18 cellular contexts compared by ENCODE assay signal in the genomic region with DNA sequence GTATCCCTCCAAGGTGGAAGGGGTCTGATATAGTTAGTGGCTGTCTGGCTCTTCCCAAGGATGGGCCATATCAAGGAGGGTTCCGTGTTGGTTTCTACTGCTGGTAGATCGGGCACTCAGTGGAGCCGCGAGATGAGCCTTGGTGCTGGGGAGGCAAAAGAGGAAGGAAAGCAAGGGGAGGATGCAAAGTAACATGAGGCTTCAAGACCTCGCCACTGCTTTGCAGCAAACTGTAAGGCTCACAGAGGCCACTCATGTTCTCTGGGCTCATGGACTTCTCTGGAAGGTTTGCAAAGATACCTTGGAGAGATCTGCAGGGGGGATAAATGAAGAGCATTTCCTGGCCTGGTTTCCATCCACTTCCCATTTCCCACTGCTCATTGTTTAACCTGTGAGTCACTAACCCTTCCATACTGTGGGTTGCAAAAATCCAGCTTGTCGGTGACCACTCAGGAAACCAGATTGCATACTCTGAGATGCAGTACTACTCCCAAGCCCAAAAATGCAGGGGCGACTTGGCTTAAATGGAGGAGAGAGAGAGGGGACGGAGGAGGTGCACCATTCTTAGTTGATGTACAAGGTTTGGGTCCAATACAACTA. TPM values are rescaled to one million over a fixed set of nuclear protein-coding genes. Genes with fewer than 3 reads are reported as not detected.
A peak's percentile ranks its signal among the peaks of the same experiment; 100 is the strongest.
DNase-seq lines count a peak whose midpoint lies in the region; ATAC-seq, FAIRE-seq and TF ChIP-seq lines count a peak whose summit lies in the region.
"Had no signal": no experiment of that assay in that cellular context is flagged by ENCODE, and none has a peak within 500 bp of the region (broad histone marks: within the 10 kb centered on the region; RNA-seq: fewer than 3 reads in every experiment).

No MANE protein-coding gene starts in this region.

- no peak for TF ChIP-seq EP300 in stomach (IDR thresholded peaks at IDR 0.05)

- no peak overlapping the region for H3K9ac ChIP-seq in astrocyte (ENCODE audit: low read length)

- peak overlapping the region; percentile 68 for H3K4me2 ChIP-seq in astrocyte (ENCODE audit: low read length)

- H3K9me3 Mint-ChIP-seq in astrocyte (ENCODE audit: unreplicated experiment), result no peaks in the 10 kb centered on the region
- H3K9me3 Mint-ChIP-seq: HFFc6 had no signal

- DNase-seq in D341Med (ENCODE audit: low spot score), result peak; percentile 2
- peak; percentile 63 for DNase-seq in LHCN-M2 (ENCODE audit: low read depth)
- DNase-seq in astrocyte (ENCODE audit: low read depth), result peak; percentile 83
- peak; percentile 1 for DNase-seq in glomerular visceral epithelial cell (ENCODE audit: extremely low spot score)
- no peak for DNase-seq in adrenal gland
- DNase-seq in stomach, result no peak
- DNase-seq: activated CD8-positive, alpha-beta memory T cell treated with anti-CD3 and anti-CD28 coated beads, Interleukin-2, amount 10 ng/mL, durations not matched to agents 7 days and 5 days; activated naive CD4-positive, alpha-beta T cell treated with Interleukin-2 at 50 U/mL for 16 hours; DND-41; HFFc6; left cardiac atrium; NCI-H1092 had no signal

- no peak for FAIRE-seq in astrocyte (lab: Jason Lieb, UNC)
- FAIRE-seq: GM12892 had no signal

- H3K9me3 ChIP-seq in astrocyte (ENCODE audit: insufficient read depth, low read depth, low read length), result no peaks in the 10 kb centered on the region
- H3K9me3 ChIP-seq in adrenal gland (replicated peaks in 1 of 3), result no peaks in the 10 kb centered on the region
- H3K9me3 ChIP-seq in stomach, result peaks cover 0 to 4% (median 0%) of the 10 kb centered on the region in 4 donors
- H3K9me3 ChIP-seq: psoas muscle, SJSA1 had no signal

- no peak overlapping the region for H2AFZ ChIP-seq in astrocyte (ENCODE audit: low read depth, low read length)

- H3K4me3 Mint-ChIP-seq in astrocyte (ENCODE audit: unreplicated experiment), result peak overlapping the region; percentile 43
- H3K4me3 Mint-ChIP-seq: activated CD8-positive, alpha-beta memory T cell treated with anti-CD3 and anti-CD28 coated beads, Interleukin-2, amount 10 ng/mL, durations not matched to agents 7 days and 5 days; HFFc6 had no signal

- peak overlapping the region; percentile 3 for H3K4me3 ChIP-seq in astrocyte (ENCODE audit: insufficient read depth, low read depth, low read length)
- no peak overlapping the region for H3K4me3 ChIP-seq in adrenal gland
- no peak overlapping the region for H3K4me3 ChIP-seq in stomach
- H3K4me3 ChIP-seq: psoas muscle, SJSA1 had no signal

- H4K20me1 ChIP-seq in astrocyte (ENCODE audit: insufficient read depth, low read length), result no peaks in the 10 kb centered on the region

- H3K4me1 ChIP-seq in astrocyte (ENCODE audit: insufficient read depth, low read length) (peaks cover 21% of the 10 kb centered on the region), adrenal gland (replicated peaks in 1 of 2) (no peaks in the 10 kb centered on the region), stomach (no peaks in the 10 kb centered on the region)
- H3K4me1 ChIP-seq: psoas muscle, SJSA1 had no signal

- no peaks in the 10 kb centered on the region for H3K36me3 ChIP-seq in astrocyte (ENCODE audit: insufficient read depth, low read length)
- no peaks in the 10 kb centered on the region for H3K36me3 ChIP-seq in adrenal gland (replicated peaks in 1 of 2)
- no peaks in the 10 kb centered on the region for H3K36me3 ChIP-seq in stomach
- H3K36me3 ChIP-seq: SJSA1 had no signal

- peaks cover 21% of the 10 kb centered on the region for H3K4me1 Mint-ChIP-seq in astrocyte (ENCODE audit: low read depth, unreplicated experiment)
- H3K4me1 Mint-ChIP-seq: activated CD8-positive, alpha-beta memory T cell treated with anti-CD3 and anti-CD28 coated beads, Interleukin-2, amount 10 ng/mL, durations not matched to agents 7 days and 5 days had no signal

- H3K27me3 Mint-ChIP-seq in astrocyte (ENCODE audit: low read depth, unreplicated experiment), result no peaks in the 10 kb centered on the region
- H3K27me3 Mint-ChIP-seq: activated CD8-positive, alpha-beta memory T cell treated with anti-CD3 and anti-CD28 coated beads, Interleukin-2, amount 10 ng/mL, durations not matched to agents 7 days and 5 days had no signal

- H3K27ac ChIP-seq in astrocyte (ENCODE audit: low read depth, low read length), result no peak overlapping the region
- no peak overlapping the region for H3K27ac ChIP-seq in adrenal gland
- H3K27ac ChIP-seq in stomach, result no peak overlapping the region
- H3K27ac ChIP-seq: C4-2B, psoas muscle, SJSA1 had no signal

- intact Hi-C loops in adrenal gland (cut with DNase I), result no loop called here
- intact Hi-C loops in stomach (cut with DNase I; ENCODE audit: low total_unique reads), result no loop called here

- no peak for ATAC-seq in GM19467 (IDR thresholded peaks at IDR 0.05; ENCODE audit: unreplicated experiment)
- no peak for ATAC-seq in HG02840 (IDR thresholded peaks at IDR 0.05; ENCODE audit: low FRiP score, unreplicated experiment)
- ATAC-seq: activated CD8-positive, alpha-beta memory T cell treated with anti-CD3 and anti-CD28 coated beads, Interleukin-2, amount 10 ng/mL, durations not matched to agents 7 days and 5 days; left cardiac atrium; psoas muscle had no signal

- TF ChIP-seq CTCF in astrocyte (IDR thresholded peaks at IDR 0.05; ENCODE audit: insufficient read depth, low read depth, low read length), result no peak
- no peak for TF ChIP-seq CTCF in adrenal gland (IDR thresholded peaks at IDR 0.05)
- TF ChIP-seq CTCF in stomach (IDR thresholded peaks at IDR 0.05), result no peak

- 83 to 89% (median 86%) methylated on average over 8 of the region's 8 CpGs for WGBS in adrenal gland, 4 donors
- WGBS in stomach, 5 donors, result 77 to 88% (median 85%) methylated on average over 8 of the region's 8 CpGs

- H3K27ac Mint-ChIP-seq in astrocyte (ENCODE audit: unreplicated experiment), result peak overlapping the region; percentile 3
- H3K27ac Mint-ChIP-seq: activated CD8-positive, alpha-beta memory T cell treated with anti-CD3 and anti-CD28 coated beads, Interleukin-2, amount 10 ng/mL, durations not matched to agents 7 days and 5 days; HFFc6 had no signal

- H3K27me3 ChIP-seq in astrocyte (ENCODE audit: insufficient read depth, low read length), result no peaks in the 10 kb centered on the region
- H3K27me3 ChIP-seq in adrenal gland, result no peaks in the 10 kb centered on the region
- H3K27me3 ChIP-seq in stomach, result no peaks in the 10 kb centered on the region
- H3K27me3 ChIP-seq: SJSA1 had no signal

- H3K36me3 Mint-ChIP-seq in astrocyte (ENCODE audit: low read depth, unreplicated experiment), result no peaks in the 10 kb centered on the region

- TF ChIP-seq POLR2A in adrenal gland (IDR thresholded peaks at IDR 0.05), result no peak
- no peak for TF ChIP-seq POLR2A in stomach (IDR thresholded peaks at IDR 0.05)

- no peaks in the 10 kb centered on the region for H3K79me2 ChIP-seq in astrocyte (ENCODE audit: insufficient read depth, low read length)

RNA-seq across cellular contexts. Expression of a gene that starts 38.5 kb away (rescaled TPM):
- total RNA-seq in LHCN-M2 (2014; rRNA removed), result 18.7 and 24.4 TPM in 2 replicates
- 13.6 TPM for polyA plus RNA-seq in LHCN-M2 (2012)
- 0.48 and 0.89 TPM in 2 replicates for total RNA-seq in astrocyte
- 10 to 100 TPM; 15.2 to 35.6 (median 25.1) TPM for total RNA-seq in adrenal gland
- polyA plus RNA-seq in adrenal gland, result 10 to 100 TPM in 2 of 3 donors, 1 to 10 TPM in 1; 7.3 to 13.4 (median 11.7) TPM
- 1 to 10 TPM in 3 of 5 donors, under 1 TPM in 1, not detected in 1; 0.58 to 9.5 (median 8.5) TPM for total RNA-seq in stomach
- polyA plus RNA-seq in stomach, result 1 to 10 TPM; 1.3 to 1.8 (median 1.3) TPM

Comparison
In these comparisons a context has a peak if more than half of its experiments do, and no peak if none do; other contexts are left out.
1. DNase-seq: peak in D341Med (single experiment), LHCN-M2 (single experiment), astrocyte (single experiment) and glomerular visceral epithelial cell (single experiment); none in adrenal gland (0 of 7) and stomach (single experiment).